ENCODE assay signal across 27 cellular contexts in the genomic region with DNA sequence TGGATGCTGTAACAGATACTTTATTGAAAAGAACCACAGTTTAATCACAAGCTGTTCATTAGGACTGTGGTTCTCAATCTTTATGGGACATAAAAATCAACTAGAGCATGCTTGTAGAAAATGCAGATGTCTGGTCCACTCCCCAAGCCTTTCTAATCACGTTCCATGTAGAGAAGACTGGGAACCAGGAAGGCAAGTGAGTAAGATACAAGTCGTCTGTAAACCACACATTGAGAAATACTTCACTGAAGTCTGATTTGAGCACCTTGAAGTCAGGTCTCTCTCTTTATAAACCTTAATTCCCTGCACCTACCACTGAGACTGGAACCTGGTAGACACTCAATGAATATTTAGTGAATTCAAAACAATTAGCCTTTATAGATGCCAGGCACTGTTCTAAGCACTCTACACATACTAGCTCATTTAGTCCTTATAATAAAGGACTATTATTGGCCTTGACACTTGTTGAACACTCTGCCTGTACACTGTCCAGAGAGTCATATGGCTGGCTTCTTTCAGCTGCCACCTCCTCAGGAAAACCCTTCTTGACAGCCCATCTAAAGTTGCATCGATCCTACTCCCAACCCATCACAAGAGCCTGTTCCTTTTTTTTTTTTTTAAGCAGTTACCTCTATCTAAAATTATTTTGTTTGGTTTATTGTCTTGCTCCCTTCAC.
"Had no signal": no experiment of that assay in that cellular context is flagged by ENCODE, and none has a peak within 500 bp of the region (broad histone marks: within the 10 kb centered on the region; RNA-seq: fewer than 3 reads in every experiment).

No MANE protein-coding gene starts in this region.

- H3K4me2 ChIP-seq: neural progenitor cell had no signal

- H3K9me3 ChIP-seq: colonic mucosa, pancreas, prostate gland, spleen, stomach, thoracic aorta had no signal

- H3K27ac Mint-ChIP-seq: endodermal cell; natural killer cell treated with Interleukin-12 subunit alpha and Interleukin-12 subunit beta and Interleukin-15 and Interleukin-18, amount 100 ng/mL, for 72 hours; neural progenitor cell had no signal

- H3K9me3 Mint-ChIP-seq: endodermal cell; natural killer cell treated with Interleukin-12 subunit alpha and Interleukin-12 subunit beta and Interleukin-15 and Interleukin-18, amount 100 ng/mL, for 72 hours; neural progenitor cell had no signal

- H3K9ac ChIP-seq: neural progenitor cell had no signal

- H3K4me1 ChIP-seq: colonic mucosa, neural progenitor cell, pancreas, prostate gland, spleen had no signal

- H3K27ac ChIP-seq: colonic mucosa, neural progenitor cell, pancreas, prostate gland, spleen, stomach had no signal

- H2AFZ ChIP-seq: neural progenitor cell had no signal

- ATAC-seq: natural killer cell treated with Interleukin-12 subunit alpha and Interleukin-12 subunit beta and Interleukin-15 and Interleukin-18, amount 100 ng/mL, for 72 hours; pancreas; sciatic nerve had no signal

- H3K36me3 Mint-ChIP-seq: natural killer cell treated with Interleukin-12 subunit alpha and Interleukin-12 subunit beta and Interleukin-15 and Interleukin-18, amount 100 ng/mL, for 72 hours; neural progenitor cell had no signal

- H3K4me3 ChIP-seq: colonic mucosa, lung, neural progenitor cell, pancreas, prostate gland, spleen, stomach, thoracic aorta had no signal

- FAIRE-seq: endothelial cell of umbilical vein, pancreas had no signal

- H3K27me3 ChIP-seq: colonic mucosa, neural progenitor cell, stomach had no signal

- DNase-seq: cerebellar nuclear complex; colonic mucosa; dermis blood vessel endothelial cell; endodermal cell; foreskin melanocyte; head of caudate nucleus; hippocampal formation; kidney glomerular epithelial cell; mesenchymal stem cell; midbrain; nucleus accumbens; pancreas; retina; spleen; stimulated activated CD4-positive, alpha-beta T cell treated with anti-CD3 and anti-CD28 coated beads, Interleukin-15, amount 100 ng/mL, for 24 hours; stimulated activated CD4-positive, alpha-beta T cell treated with anti-CD3 and anti-CD28 coated beads, Interleukin-2, amount 100 ng/mL, for 24 hours; stimulated activated CD4-positive, alpha-beta T cell treated with anti-CD3 and anti-CD28 coated beads, Interleukin-4, amount 100 ng/mL, for 4 hours; stimulated activated naive CD4-positive, alpha-beta T cell; stomach; substantia nigra had no signal

- H3K4me3 Mint-ChIP-seq: endodermal cell; natural killer cell treated with Interleukin-12 subunit alpha and Interleukin-12 subunit beta and Interleukin-15 and Interleukin-18, amount 100 ng/mL, for 72 hours; neural progenitor cell had no signal

- H3K36me3 ChIP-seq: colonic mucosa, neural progenitor cell, pancreas, prostate gland, spleen, stomach, thoracic aorta had no signal
